Comparison of ENCODE assay signal across 18 cellular contexts in the genomic region with DNA sequence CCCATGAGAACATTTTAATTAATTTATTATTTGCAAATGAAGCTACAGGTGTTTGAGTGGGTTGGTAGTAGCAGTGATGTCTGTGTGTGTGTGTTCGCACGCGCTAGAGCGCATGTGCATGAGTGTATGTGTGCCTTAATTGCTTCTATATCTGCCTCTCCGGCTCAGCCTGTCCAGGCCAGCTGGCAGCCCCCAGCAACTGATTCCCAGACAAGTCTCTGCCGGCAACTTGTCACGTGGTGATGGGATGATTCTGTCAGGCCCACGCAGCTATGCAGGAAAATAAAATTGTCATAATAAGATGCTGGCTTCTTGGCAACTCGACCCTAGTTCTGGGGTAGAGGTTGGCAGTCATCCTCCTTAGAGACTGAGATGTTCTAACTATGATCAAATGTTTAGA.
"Had no signal": no experiment of that assay in that cellular context is flagged by ENCODE, and none has a peak within 500 bp of the region (broad histone marks: within the 10 kb centered on the region; RNA-seq: fewer than 3 reads in every experiment).

No MANE protein-coding gene starts in this region.

- H3K4me1 ChIP-seq: colonic mucosa, gastrocnemius medialis, heart right ventricle, pancreas, stomach, transverse colon had no signal

- FAIRE-seq: islet of Langerhans, pancreas, small intestine had no signal

- H3K4me3 ChIP-seq: colonic mucosa, gastrocnemius medialis, heart right ventricle, pancreas, stomach, thoracic aorta, transverse colon had no signal

- H3K36me3 ChIP-seq: colonic mucosa, gastrocnemius medialis, heart right ventricle, pancreas, stomach, thoracic aorta, transverse colon had no signal

- H3K27me3 ChIP-seq: colonic mucosa, gastrocnemius medialis, heart right ventricle, pancreas, stomach, transverse colon had no signal

- H3K27ac ChIP-seq: colonic mucosa, gastrocnemius medialis, heart right ventricle, pancreas, stomach, thoracic aorta, transverse colon had no signal

- H3K9me3 ChIP-seq: colonic mucosa, gastrocnemius medialis, pancreas, stomach, thoracic aorta, transverse colon had no signal

- DNase-seq: colonic mucosa; dermis blood vessel endothelial cell; gastrocnemius medialis; heart right ventricle; hypothalamus; occipital lobe; pancreas; right cardiac atrium; small intestine; stimulated activated CD4-positive, alpha-beta T cell treated with anti-CD3 and anti-CD28 coated beads, Interleukin-12 subunit alpha, Interleukin-12 subunit beta, amount 100 ng/mL, for 4 hours; stimulated activated naive CD4-positive, alpha-beta T cell; stomach; substantia nigra; transverse colon had no signal

- ATAC-seq: gastrocnemius medialis; heart right ventricle; left lobe of liver; natural killer cell treated with Interleukin-12 subunit alpha and Interleukin-12 subunit beta and Interleukin-15 and Interleukin-18, amount 100 ng/mL, for 72 hours; pancreas; right cardiac atrium had no signal
